ENCODE assay signal across 8 cellular contexts in the genomic region with DNA sequence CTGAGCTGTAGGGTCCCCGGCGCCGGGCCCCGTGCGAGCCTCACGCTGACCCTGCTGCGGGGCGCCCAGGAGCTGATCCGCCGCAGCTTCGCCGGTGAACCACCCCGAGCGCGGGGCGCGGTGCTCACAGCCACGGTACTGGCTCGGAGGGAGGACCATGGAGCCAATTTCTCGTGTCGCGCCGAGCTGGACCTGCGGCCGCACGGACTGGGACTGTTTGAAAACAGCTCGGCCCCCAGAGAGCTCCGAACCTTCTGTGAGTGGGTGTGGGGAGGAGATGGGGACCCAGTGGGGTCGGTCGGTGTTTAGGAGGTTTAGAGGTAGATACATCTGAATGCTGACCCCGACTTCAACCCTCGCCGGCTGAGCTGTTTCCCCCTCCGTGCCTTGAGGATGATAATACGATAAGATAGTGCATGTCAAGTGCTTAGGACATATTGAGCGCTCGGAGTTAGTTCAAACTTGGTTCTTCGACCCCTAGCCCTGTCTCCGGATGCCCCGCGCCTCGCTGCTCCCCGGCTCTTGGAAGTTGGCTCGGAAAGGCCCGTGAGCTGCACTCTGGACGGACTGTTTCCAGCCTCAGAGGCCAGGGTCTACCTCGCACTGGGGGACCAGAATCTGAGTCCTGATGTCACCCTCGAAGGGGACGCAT. TPM values are rescaled to one million over a fixed set of nuclear protein-coding genes. Genes with fewer than 3 reads are reported as not detected.
DNase-seq lines count a peak whose midpoint lies in the region; ATAC-seq, FAIRE-seq and TF ChIP-seq lines count a peak whose summit lies in the region.

No MANE protein-coding gene starts in this region.

- H3K27ac ChIP-seq in CD8-positive, alpha-beta memory T cell (ENCODE audit: low read depth, low read length) = peak overlapping the region; percentile 69
- H3K27ac ChIP-seq in OCI-LY1 (ENCODE audit: low read depth, low read length, poor library complexity, severe bottlenecking) (no peak overlapping the region), H1 (ENCODE audit: low read depth, low read length) (no peak overlapping the region)

- no peaks in the 10 kb centered on the region for H3K79me2 ChIP-seq in OCI-LY1 (ENCODE audit: insufficient read depth, low read length)
- no peaks in the 10 kb centered on the region for H3K79me2 ChIP-seq in H1 (ENCODE audit: control insufficient read depth in 1 of 2, insufficient read depth in 2 of 2, low read length in 2 of 2)

- H3F3A ChIP-seq in OCI-LY1 (ENCODE audit: insufficient read depth, low read length) = no peaks in the 10 kb centered on the region

- H3K9me3 ChIP-seq in CD8-positive, alpha-beta memory T cell (ENCODE audit: low read length) = no peaks in the 10 kb centered on the region
- H3K9me3 ChIP-seq in OCI-LY1 (ENCODE audit: low read length) (no peaks in the 10 kb centered on the region), H1 (ENCODE audit: insufficient read depth in 2 of 2, low read depth in 1 of 2, low read length in 1 of 2) (no peaks in the 10 kb centered on the region)

- H2AFZ ChIP-seq in OCI-LY1 (ENCODE audit: low read length) = no peak overlapping the region
- H2AFZ ChIP-seq in H1 (ENCODE audit: low read length) = no peak overlapping the region

- CTCF ChIA-PET in CD8-positive, alpha-beta memory T cell (lab: Charles Lee) = interaction anchor here (1.2 to 8.0 kb wide), 9 partner anchors 11 to 132 kb away, joined by 3 to 71 read pairs (median 5); a partner anchor contains a TSS
- CTCF ChIA-PET in H1 (lab: Charles Lee; ENCODE audit: partially characterized antibody) = interaction anchor here (0.6 to 3.7 kb wide), 13 partner anchors 14 to 132 kb away, joined by 3 to 29 read pairs (median 4); a partner anchor contains a TSS

- H2AK5ac ChIP-seq in H1 (ENCODE audit: low read depth, low read length) = no peak overlapping the region

- no peak for ATAC-seq in GM19397 (IDR thresholded peaks at IDR 0.05; ENCODE audit: unreplicated experiment)
- ATAC-seq in HG02885 (IDR thresholded peaks at IDR 0.05; ENCODE audit: poor library complexity, unreplicated experiment) = no peak
- no peak for ATAC-seq in HG02973 (IDR thresholded peaks at IDR 0.05; ENCODE audit: unreplicated experiment)

- peak overlapping the region; percentile 62 for H3K4me3 ChIP-seq in CD8-positive, alpha-beta memory T cell (ENCODE audit: low read length)
- H3K4me3 ChIP-seq in OCI-LY1 (ENCODE audit: low read depth, low read length, poor library complexity, severe bottlenecking) (peak overlapping the region; percentile 62), H1 (ENCODE audit: extremely low read depth in 1 of 4, insufficient read depth in 2 of 4, low read depth in 3 of 4, low read length in 4 of 4) (peak overlapping the region; percentile 38 to 67 (median 60))

- WGBS in H1 (ENCODE audit: extremely low coverage in 1 of 2, insufficient coverage in 1 of 2, insufficient read length in 1 of 2, insufficient replicate concordance in 2 of 2, low coverage in 1 of 2, low lambda C conversion rate in 2 of 2, missing lambda C conversion rate in 1 of 2), 2 experiments = 6% methylated on average over 49 of the region's 49 CpGs; no CpG with 5 or more reads in 1 of the 2 experiments

- no peak overlapping the region for H3K56ac ChIP-seq in H1 (replicated peaks; ENCODE audit: insufficient read length, low read depth, low read length)

- H3K23me2 ChIP-seq in H1 (ENCODE audit: low read depth, low read length) = peaks cover 39% of the 10 kb centered on the region; the same call in 1 of the 2 replicates

- TF ChIP-seq EP300 in H1 (IDR thresholded peaks at IDR 0.05; ENCODE audit: borderline replicate concordance in 1 of 2, low read depth in 2 of 2, low read length in 2 of 2) = no peak

- H3K36me3 Mint-ChIP-seq in CD8-positive, alpha-beta memory T cell = peaks cover 0 to under 1% (median 0%) of the 10 kb centered on the region in 3 donors
- H3K36me3 Mint-ChIP-seq in osteocyte (ENCODE audit: unreplicated experiment) = peaks cover 2% of the 10 kb centered on the region

- peak overlapping the region; percentile 76 to 93 (median 83) for H3K4me3 Mint-ChIP-seq in CD8-positive, alpha-beta memory T cell
- peak overlapping the region; percentile 72 for H3K4me3 Mint-ChIP-seq in osteocyte (ENCODE audit: unreplicated experiment)

- peaks cover 82% of the 10 kb centered on the region for H3K4me1 ChIP-seq in CD8-positive, alpha-beta memory T cell (ENCODE audit: insufficient read depth, low read length)
- peaks cover 59% of the 10 kb centered on the region for H3K4me1 ChIP-seq in OCI-LY1 (ENCODE audit: insufficient read depth, low read length, severe bottlenecking)
- H3K4me1 ChIP-seq in H1 (replicated peaks in 1 of 4; ENCODE audit: control insufficient read depth in 3 of 4, insufficient read depth in 4 of 4, low read length in 3 of 4) = peaks cover 0 to 51% (median 24%) of the 10 kb centered on the region in 4 experiments; a peak in 6 of 7 replicates

- peaks cover 61 to 62% of the 10 kb centered on the region in 2 donors for H3K27me3 Mint-ChIP-seq in CD8-positive, alpha-beta memory T cell
- H3K27me3 Mint-ChIP-seq in osteocyte (ENCODE audit: unreplicated experiment) = peaks cover 70% of the 10 kb centered on the region

- no peak for DNase-seq in CD8-positive, alpha-beta memory T cell
- DNase-seq in H1 (ENCODE audit: low read depth in 1 of 2, low spot score in 2 of 2) (peak in 1 of 2 experiments; percentile 55), osteocyte (ENCODE audit: extremely low spot score, unreplicated experiment) (peak; percentile 83)
- DNase-seq in central memory CD4-positive, alpha-beta T cell = no peak

- no peak overlapping the region for H2BK20ac ChIP-seq in H1 (ENCODE audit: low read length)

- H3K23ac ChIP-seq in H1 (ENCODE audit: insufficient read length) = no peak overlapping the region

- H4K20me1 ChIP-seq in OCI-LY1 (ENCODE audit: insufficient read depth, low read length) (no peaks in the 10 kb centered on the region), H1 (replicated peaks in 1 of 2; ENCODE audit: control insufficient read depth in 1 of 2, insufficient read depth in 2 of 2, low read length in 2 of 2) (peaks cover 0 to 26% of the 10 kb centered on the region in 2 experiments)

- peaks cover 61 to 79% (median 65%) of the 10 kb centered on the region in 3 donors for H3K4me1 Mint-ChIP-seq in CD8-positive, alpha-beta memory T cell
- peaks cover 52% of the 10 kb centered on the region for H3K4me1 Mint-ChIP-seq in osteocyte (ENCODE audit: unreplicated experiment)

- H3K4ac ChIP-seq in H1 (replicated peaks; ENCODE audit: insufficient read length, low read depth, low read length) = no peak overlapping the region

- H3K18ac ChIP-seq in H1 (ENCODE audit: extremely low read depth, low read length) = no peak overlapping the region

- peak overlapping the region; percentile 24; the same call in 1 of the 2 replicates for H2BK15ac ChIP-seq in H1 (ENCODE audit: low read length)

- no peak overlapping the region; the same call in 1 of the 2 replicates for H2BK5ac ChIP-seq in H1 (ENCODE audit: low read depth, low read length)

- peak overlapping the region; percentile 41; the same call in 1 of the 2 replicates for H3K9ac ChIP-seq in OCI-LY1 (ENCODE audit: low read length)
- no peak overlapping the region for H3K9ac ChIP-seq in H1 (replicated peaks in 1 of 4; ENCODE audit: extremely low read depth in 1 of 4, low read depth in 3 of 4, low read length in 3 of 4)

- H3K79me1 ChIP-seq in H1 (ENCODE audit: low read depth, low read length) = no peaks in the 10 kb centered on the region

- FAIRE-seq in H1 (lab: Jason Lieb, UNC) = no peak

- H2BK12ac ChIP-seq in H1 (ENCODE audit: low read depth, low read length) = peak overlapping the region; percentile 39; the same call in 1 of the 2 replicates

- H3K36me3 ChIP-seq in CD8-positive, alpha-beta memory T cell (ENCODE audit: insufficient read depth, low read length) = no peaks in the 10 kb centered on the region
- H3K36me3 ChIP-seq in OCI-LY1 (ENCODE audit: insufficient read depth, low read length) (no peaks in the 10 kb centered on the region; the same call in 1 of the 2 replicates), H1 (ENCODE audit: control insufficient read depth in 2 of 4, insufficient read depth in 4 of 4, low read length in 3 of 4) (no peaks in the 10 kb centered on the region)

- no peak overlapping the region for H4K91ac ChIP-seq in H1 (replicated peaks; ENCODE audit: insufficient read length, low read length)

- no peaks in the 10 kb centered on the region for H3K9me3 Mint-ChIP-seq in CD8-positive, alpha-beta memory T cell
- H3K9me3 Mint-ChIP-seq in osteocyte (ENCODE audit: unreplicated experiment) = no peaks in the 10 kb centered on the region

- no peaks in the 10 kb centered on the region for H3K9me2 ChIP-seq in OCI-LY1 (ENCODE audit: low read depth, low read length)

- no peak overlapping the region; the same call in 1 of the 2 replicates for H4K8ac ChIP-seq in H1 (ENCODE audit: extremely low read depth, insufficient read depth, low read length)

- H3K14ac ChIP-seq in H1 (ENCODE audit: insufficient read length) = no peak overlapping the region

- POLR2A ChIA-PET in CD8-positive, alpha-beta memory T cell (lab: Charles Lee) = interaction anchor here (0.6 to 7.6 kb wide), 4 partner anchors 11 to 427 kb away, joined by 3 to 47 read pairs (median 4); a partner anchor contains a TSS
- POLR2A ChIA-PET in H1 (lab: Charles Lee; ENCODE audit: partially characterized antibody) = interaction anchor here (0.8 to 2.2 kb wide), 6 partner anchors 15 to 52 kb away, joined by 3 to 8 read pairs (median 4); a partner anchor contains a TSS

- no peak overlapping the region for H2BK120ac ChIP-seq in H1 (replicated peaks; ENCODE audit: low read depth, low read length)

- peaks cover 63% of the 10 kb centered on the region for H3K27me3 ChIP-seq in CD8-positive, alpha-beta memory T cell (ENCODE audit: insufficient read depth, low read length, poor library complexity, severe bottlenecking)
- no peaks in the 10 kb centered on the region; the same call in 1 of the 2 replicates for H3K27me3 ChIP-seq in OCI-LY1 (ENCODE audit: insufficient read depth, low read length)
- H3K27me3 ChIP-seq in H1 (replicated peaks in 1 of 4; ENCODE audit: control insufficient read depth in 3 of 4, extremely low read depth in 1 of 4, insufficient read depth in 3 of 4, low read length in 3 of 4) = peaks cover 58 to 97% (median 87%) of the 10 kb centered on the region in 4 experiments

- H3K4me2 ChIP-seq in OCI-LY1 (ENCODE audit: low read length) (peak overlapping the region; percentile 93), H1 (ENCODE audit: insufficient read depth in 1 of 2, low read depth in 2 of 2, low read length in 2 of 2) (peak overlapping the region; percentile 81 to 100)

- no peak for TF ChIP-seq CTCF in OCI-LY1 (IDR thresholded peaks at IDR 0.05; ENCODE audit: low read length)
- TF ChIP-seq CTCF in H1 (IDR thresholded peaks at IDR 0.05; ENCODE audit: control extremely low read depth in 1 of 3, insufficient read depth in 1 of 3, low read depth in 1 of 3, low read length in 3 of 3) = no peak
- TF ChIP-seq CTCF in osteocyte (IDR thresholded peaks at IDR 0.05) = no peak

- peak overlapping the region in 6 of 8 donors; percentile 27 to 88 (median 52) for H3K27ac Mint-ChIP-seq in CD8-positive, alpha-beta memory T cell
- H3K27ac Mint-ChIP-seq in osteocyte (ENCODE audit: unreplicated experiment) = no peak overlapping the region

- TF ChIP-seq POLR2A in H1 (IDR thresholded peaks at IDR 0.05; ENCODE audit: control extremely low read depth in 1 of 2, low read depth in 2 of 2, low read length in 2 of 2) = no peak

- no peak for TF ChIP-seq RAD21 in H1 (IDR thresholded peaks at IDR 0.05 in 1 of 2, conservative IDR thresholded peaks at IDR 0.05 in 1 of 2; ENCODE audit: low read depth in 2 of 2, low read length in 2 of 2)

- no peak overlapping the region for H4K5ac ChIP-seq in H1 (ENCODE audit: insufficient read length, low read depth, low read length)

RNA-seq across cellular contexts. Expression of a gene that starts 1.9 kb away (rescaled TPM):
- 1 to 10 TPM; 1.8 to 2.0 TPM for total RNA-seq in CD8-positive, alpha-beta memory T cell
- polyA plus RNA-seq in CD8-positive, alpha-beta memory T cell = not detected
- total RNA-seq in H1 (2021; fragmentation: NEBNext Ultra II Directional; extraction: Animal tissue kit (Norgen Biotek cat#: 25700)) = 1.9 and 4.8 TPM in 2 replicates
- polyA plus RNA-seq in H1 (2011; rRNA removed) = 3.9 and 9.0 TPM in 2 replicates
- 5.9 TPM for polyA plus RNA-seq in H1 (2011; cell fraction: cytosol; rRNA removed)
- 58.0 TPM for polyA plus RNA-seq in H1 (2011; cell fraction: nucleus; rRNA removed)
- 1.2 to 5.4 TPM (median 4.4 TPM) in 4 replicates for polyA plus RNA-seq in H1 (2012, experiment 1 of 2)
- 1.0 TPM for polyA plus RNA-seq in H1 (2012, experiment 2 of 2)
- 2.9 TPM for polyA plus RNA-seq in H1 (2013, experiment 1 of 2)
- 1.9 TPM for polyA plus RNA-seq in H1 (2013, experiment 2 of 2)
- 0.32 and 0.79 TPM in 2 replicates for polyA minus RNA-seq in H1 (2011; rRNA and poly(A)+ RNA removed)
- 1.4 TPM for polyA minus RNA-seq in H1 (2011; cell fraction: cytosol; rRNA and poly(A)+ RNA removed)
- 7.0 TPM for polyA minus RNA-seq in H1 (2011; cell fraction: nucleus; rRNA and poly(A)+ RNA removed)
- 1.7 and 2.0 TPM in 2 replicates for total RNA-seq in osteocyte

RNA-seq across cellular contexts. Expression of a gene that starts 4.9 kb away (rescaled TPM):
- under 1 TPM; 0.15 to 0.33 TPM for total RNA-seq in CD8-positive, alpha-beta memory T cell
- polyA plus RNA-seq in CD8-positive, alpha-beta memory T cell = 0.95 TPM
- total RNA-seq in H1 (2021; fragmentation: NEBNext Ultra II Directional; extraction: Animal tissue kit (Norgen Biotek cat#: 25700)) = 1.3 and 1.5 TPM in 2 replicates
- 4.1 and 6.3 TPM in 2 replicates for polyA plus RNA-seq in H1 (2011; rRNA removed)
- 4.3 TPM for polyA plus RNA-seq in H1 (2011; cell fraction: cytosol; rRNA removed)
- 2.4 TPM for polyA plus RNA-seq in H1 (2011; cell fraction: nucleus; rRNA removed)
- 0.83 to 2.2 TPM (median 2.0 TPM) in 4 replicates for polyA plus RNA-seq in H1 (2012, experiment 1 of 2)
- 2.3 TPM for polyA plus RNA-seq in H1 (2012, experiment 2 of 2)
- polyA plus RNA-seq in H1 (2013, experiment 1 of 2) = 2.6 TPM
- polyA plus RNA-seq in H1 (2013, experiment 2 of 2) = 3.6 TPM
- 0.54 and 0.56 TPM in 2 replicates for polyA minus RNA-seq in H1 (2011; rRNA and poly(A)+ RNA removed)
- polyA minus RNA-seq in H1 (2011; cell fraction: cytosol; rRNA and poly(A)+ RNA removed) = 2.9 TPM
- 1.4 TPM for polyA minus RNA-seq in H1 (2011; cell fraction: nucleus; rRNA and poly(A)+ RNA removed)
- total RNA-seq in osteocyte = not detected in 2 replicates

RNA-seq across cellular contexts. Expression of a gene that starts 17.9 kb away (rescaled TPM):
- 1 to 10 TPM; 5.6 to 7.3 TPM for total RNA-seq in CD8-positive, alpha-beta memory T cell
- polyA plus RNA-seq in CD8-positive, alpha-beta memory T cell = 0.56 TPM
- 4.6 and 5.1 TPM in 2 replicates for total RNA-seq in H1 (2021; fragmentation: NEBNext Ultra II Directional; extraction: Animal tissue kit (Norgen Biotek cat#: 25700))
- 4.2 and 8.2 TPM in 2 replicates for polyA plus RNA-seq in H1 (2011; rRNA removed)
- polyA plus RNA-seq in H1 (2011; cell fraction: cytosol; rRNA removed) = 7.6 TPM
- 24.9 TPM for polyA plus RNA-seq in H1 (2011; cell fraction: nucleus; rRNA removed)
- polyA plus RNA-seq in H1 (2012, experiment 1 of 2) = 3.5 to 9.1 TPM (median 7.4 TPM) in 4 replicates
- polyA plus RNA-seq in H1 (2012, experiment 2 of 2) = 4.4 TPM
- polyA plus RNA-seq in H1 (2013, experiment 1 of 2) = 5.0 TPM
- 4.1 TPM for polyA plus RNA-seq in H1 (2013, experiment 2 of 2)
- polyA minus RNA-seq in H1 (2011; rRNA and poly(A)+ RNA removed) = 0.34 and 0.82 TPM in 2 replicates
- 1.0 TPM for polyA minus RNA-seq in H1 (2011; cell fraction: cytosol; rRNA and poly(A)+ RNA removed)
- polyA minus RNA-seq in H1 (2011; cell fraction: nucleus; rRNA and poly(A)+ RNA removed) = 2.2 TPM
- total RNA-seq in osteocyte = 6.8 and 7.6 TPM in 2 replicates

RNA-seq across cellular contexts. Expression of a gene that starts 20.8 kb away (rescaled TPM):
- 10 to 100 TPM; 65.8 to 66.8 TPM for total RNA-seq in CD8-positive, alpha-beta memory T cell
- polyA plus RNA-seq in CD8-positive, alpha-beta memory T cell = 13.1 TPM
- total RNA-seq in H1 (2021; fragmentation: NEBNext Ultra II Directional; extraction: Animal tissue kit (Norgen Biotek cat#: 25700)) = 3.8 and 4.0 TPM in 2 replicates
- 5.2 and 9.4 TPM in 2 replicates for polyA plus RNA-seq in H1 (2011; rRNA removed)
- polyA plus RNA-seq in H1 (2011; cell fraction: cytosol; rRNA removed) = 4.1 TPM
- 5.3 TPM for polyA plus RNA-seq in H1 (2011; cell fraction: nucleus; rRNA removed)
- 4.7 to 8.7 TPM (median 6.5 TPM) in 4 replicates for polyA plus RNA-seq in H1 (2012, experiment 1 of 2)
- 4.1 TPM for polyA plus RNA-seq in H1 (2012, experiment 2 of 2)
- 12.4 TPM for polyA plus RNA-seq in H1 (2013, experiment 1 of 2)
- polyA plus RNA-seq in H1 (2013, experiment 2 of 2) = 10.8 TPM
- polyA minus RNA-seq in H1 (2011; rRNA and poly(A)+ RNA removed) = 5.7 and 9.7 TPM in 2 replicates
- 8.4 TPM for polyA minus RNA-seq in H1 (2011; cell fraction: cytosol; rRNA and poly(A)+ RNA removed)
- 3.0 TPM for polyA minus RNA-seq in H1 (2011; cell fraction: nucleus; rRNA and poly(A)+ RNA removed)
- 31.8 and 35.5 TPM in 2 replicates for total RNA-seq in osteocyte

RNA-seq across cellular contexts. Expression of a gene that starts 24.1 kb away (rescaled TPM):
- total RNA-seq in CD8-positive, alpha-beta memory T cell = 10 to 100 TPM; 29.6 to 30.0 TPM
- polyA plus RNA-seq in CD8-positive, alpha-beta memory T cell = 16.1 TPM
- total RNA-seq in H1 (2021; fragmentation: NEBNext Ultra II Directional; extraction: Animal tissue kit (Norgen Biotek cat#: 25700)) = 27.0 and 27.8 TPM in 2 replicates
- 64.4 and 80.2 TPM in 2 replicates for polyA plus RNA-seq in H1 (2011; rRNA removed)
- 56.5 TPM for polyA plus RNA-seq in H1 (2011; cell fraction: cytosol; rRNA removed)
- polyA plus RNA-seq in H1 (2011; cell fraction: nucleus; rRNA removed) = 58.5 TPM
- 29.0 to 43.7 TPM (median 43.2 TPM) in 4 replicates for polyA plus RNA-seq in H1 (2012, experiment 1 of 2)
- polyA plus RNA-seq in H1 (2012, experiment 2 of 2) = 39.3 TPM
- 18.6 TPM for polyA plus RNA-seq in H1 (2013, experiment 1 of 2)
- 19.3 TPM for polyA plus RNA-seq in H1 (2013, experiment 2 of 2)
- 15.6 and 20.0 TPM in 2 replicates for polyA minus RNA-seq in H1 (2011; rRNA and poly(A)+ RNA removed)
- polyA minus RNA-seq in H1 (2011; cell fraction: cytosol; rRNA and poly(A)+ RNA removed) = 14.0 TPM
- polyA minus RNA-seq in H1 (2011; cell fraction: nucleus; rRNA and poly(A)+ RNA removed) = 18.5 TPM
- total RNA-seq in osteocyte = 21.5 and 27.4 TPM in 2 replicates
